30 cellular contexts compared by ENCODE assay signal in genomic region chr7:117225536-117225935, GRCh38.
"Had no signal": no experiment of that assay in that cellular context is flagged by ENCODE, and none has a peak within 500 bp of the region (broad histone marks: within the 10 kb centered on the region; RNA-seq: fewer than 3 reads in every experiment).

No MANE protein-coding gene starts in this region.

- H3K4me1 ChIP-seq: breast epithelium had no signal

- H3K9me3 Mint-ChIP-seq: activated CD8-positive, alpha-beta T cell treated with anti-CD3 and anti-CD28 coated beads for 36 hours; activated naive CD4-positive, alpha-beta T cell treated with anti-CD3 and anti-CD28 coated beads, Interleukin-2, amount 10 ng/mL, durations not matched to agents 7 days and 5 days; activated naive CD8-positive, alpha-beta T cell treated with anti-CD3 and anti-CD28 coated beads for 36 hours; activated T-cell treated with anti-CD3 and anti-CD28 coated beads, Interleukin-2, amount 50 U/mL, for 72 hours; activated T-helper 2 cell treated with anti-CD3 and anti-CD28 coated beads, Interferon-gamma antibody, Interleukin-2, Interleukin-4, amounts not matched to agents 10 μg/mL and 5 μg/mL and 100 μg/mL, durations not matched to agents 14 hours and 24 hours and 36 hours; T-cell had no signal

- H3K36me3 Mint-ChIP-seq: activated naive CD4-positive, alpha-beta T cell treated with anti-CD3 and anti-CD28 coated beads, Interleukin-2, amount 10 ng/mL, durations not matched to agents 7 days and 5 days had no signal

- H3K4me3 Mint-ChIP-seq: activated CD8-positive, alpha-beta T cell treated with anti-CD3 and anti-CD28 coated beads for 36 hours; activated naive CD4-positive, alpha-beta T cell treated with anti-CD3 and anti-CD28 coated beads, Interleukin-2, amount 10 ng/mL, durations not matched to agents 7 days and 5 days; activated naive CD8-positive, alpha-beta T cell treated with anti-CD3 and anti-CD28 coated beads for 36 hours; activated T-cell treated with anti-CD3 and anti-CD28 coated beads, Interleukin-2, amount 50 U/mL, for 72 hours; T-cell had no signal

- H3K4me3 ChIP-seq: breast epithelium, MG63, SK-N-MC had no signal

- H3K27me3 ChIP-seq: breast epithelium, MG63 had no signal

- H3K27ac Mint-ChIP-seq: activated CD8-positive, alpha-beta T cell treated with anti-CD3 and anti-CD28 coated beads for 36 hours; activated naive CD4-positive, alpha-beta T cell treated with anti-CD3 and anti-CD28 coated beads, Interleukin-2, amount 10 ng/mL, durations not matched to agents 7 days and 5 days; activated naive CD8-positive, alpha-beta T cell treated with anti-CD3 and anti-CD28 coated beads for 36 hours; activated T-cell treated with anti-CD3 and anti-CD28 coated beads, Interleukin-2, amount 50 U/mL, for 72 hours; activated T-helper 2 cell treated with anti-CD3 and anti-CD28 coated beads, Interferon-gamma antibody, Interleukin-2, Interleukin-4, amounts not matched to agents 10 μg/mL and 5 μg/mL and 100 μg/mL, durations not matched to agents 14 hours and 24 hours and 36 hours; T-cell had no signal

- H3K27ac ChIP-seq: breast epithelium, SK-N-MC, VCaP had no signal

- H3K4me1 Mint-ChIP-seq: activated naive CD4-positive, alpha-beta T cell treated with anti-CD3 and anti-CD28 coated beads, Interleukin-2, amount 10 ng/mL, durations not matched to agents 7 days and 5 days; activated naive CD8-positive, alpha-beta T cell treated with anti-CD3 and anti-CD28 coated beads for 36 hours; T-cell had no signal

- H3K36me3 ChIP-seq: breast epithelium, MG63 had no signal

- DNase-seq: activated CD4-positive, alpha-beta T cell treated with anti-CD3 and anti-CD28 coated beads for 4 hours; activated CD8-positive, alpha-beta memory T cell treated with anti-CD3 and anti-CD28 coated beads, Interleukin-2, amount 50 U/mL, for 4 hours; activated CD8-positive, alpha-beta T cell treated with anti-CD3 and anti-CD28 coated beads for 36 hours; activated gamma-delta T cell treated with Interleukin-2 at 50 U/mL for 16 hours; activated naive CD4-positive, alpha-beta T cell treated with anti-CD3 and anti-CD28 coated beads, Interleukin-2, amount 10 ng/mL, durations not matched to agents 7 days and 5 days; activated naive CD8-positive, alpha-beta T cell treated with anti-CD3 and anti-CD28 coated beads for 36 hours; activated T-cell treated with anti-CD3 and anti-CD28 coated beads, Interleukin-2, amount 50 U/mL, for 72 hours; aorta; central memory CD4-positive, alpha-beta T cell; MG63; MV-4-11; NCI-H1105; NCI-H1436; NCI-H1694 treated with DMSO at 0.1 percent for 48 hours; NCI-H2029 treated with DMSO at 0.1 percent for 48 hours; NCI-H510A treated with DMSO at 0.1 percent for 48 hours; NCI-H69; NK-92 treated with Interleukin-12 subunit alpha and Interleukin-12 subunit beta, amount 100 ng/mL, for 24 hours; OCI-M1; RPMI8226; T-cell; T-helper 2 cell; T1000 had no signal

- H3K9me3 ChIP-seq: breast epithelium, MG63 had no signal

- ATAC-seq: activated CD4-positive, CD25-positive, alpha-beta regulatory T cell treated with anti-CD3 and anti-CD28 coated beads, Interleukin-2, amount 50 U/mL, for 24 hours; activated CD8-positive, alpha-beta T cell treated with anti-CD3 and anti-CD28 coated beads for 36 hours; activated T-cell treated with anti-CD3 and anti-CD28 coated beads, Interleukin-2, amount 50 U/mL, for 72 hours; Panc1; Right ventricle myocardium inferior; T-cell had no signal
